Comparison of ENCODE assay signal across 1 cellular context in genomic region chr20:32574296-32575226, GRCh38.
TF ChIP-seq lines count a peak whose summit lies in the region.

No MANE protein-coding gene starts in this region.

TF ChIP-seq in IMR-90, 13 proteins besides CTCF, POLR2A, EP300 and RAD21 (continued from another document):
- no peak for TF ChIP-seq ELK1 (IDR thresholded peaks at IDR 0.05; ENCODE audit: borderline replicate concordance, low read depth, low read length)
- 0 out of 2 replicates have a peak, but pooled peaks have one; percentile 7 for TF ChIP-seq MXI1 (IDR thresholded peaks at IDR 0.05; ENCODE audit: borderline replicate concordance, low read depth, low read length)
